Comparison of ENCODE assay signal across 23 cellular contexts in genomic region chr11:131248588-131248987, GRCh38.
"Had no signal": no experiment of that assay in that cellular context is flagged by ENCODE, and none has a peak within 500 bp of the region (broad histone marks: within the 10 kb centered on the region; RNA-seq: fewer than 3 reads in every experiment).

No MANE protein-coding gene starts in this region.

- H3K36me3 Mint-ChIP-seq: activated naive CD8-positive, alpha-beta T cell; immature natural killer cell; WTC11 had no signal

- H3K4me3 ChIP-seq: adrenal gland, body of pancreas, hepatocyte, left ventricle myocardium inferior, thyroid gland, upper lobe of right lung had no signal

- H3K27me3 ChIP-seq: adrenal gland, body of pancreas, thyroid gland had no signal

- H3K79me2 ChIP-seq: hepatocyte, parathyroid adenoma had no signal

- H3K9me3 Mint-ChIP-seq: activated T-helper 2 cell treated with anti-CD3 and anti-CD28 coated beads, Interferon-gamma antibody, Interleukin-2, Interleukin-4, amounts not matched to agents 10 μg/mL and 5 μg/mL and 100 μg/mL, durations not matched to agents 14 hours and 24 hours and 36 hours; stimulated activated naive CD8-positive, alpha-beta T cell treated with anti-CD3 and anti-CD28 coated beads, Interleukin-15, Interleukin-2, amounts not matched to agents 100 ng/mL and 50 ng/mL, for 24 hours; WTC11 had no signal

- H2AFZ ChIP-seq: hepatocyte, parathyroid adenoma had no signal

- H3K4me2 ChIP-seq: hepatocyte had no signal

- H3K9ac ChIP-seq: parathyroid adenoma had no signal

- DNase-seq: activated CD4-positive, alpha-beta T cell treated with anti-CD3 and anti-CD28 coated beads, Interleukin-2, amount 50 U/mL, for 4 hours; activated CD8-positive, alpha-beta memory T cell treated with anti-CD3 and anti-CD28 coated beads for 24 hours; activated CD8-positive, alpha-beta memory T cell treated with anti-CD3 and anti-CD28 coated beads, Interleukin-2, amount 50 U/mL, for 4 hours; activated naive CD4-positive, alpha-beta T cell; activated T-cell treated with anti-CD3 and anti-CD28 coated beads, Interleukin-2, amount 50 U/mL, for 24 hours; adrenal gland; body of pancreas; immature natural killer cell; left ventricle myocardium inferior; right cardiac atrium; stimulated activated CD4-positive, alpha-beta T cell treated with anti-CD3 and anti-CD28 coated beads, Interleukin-12 subunit alpha, Interleukin-12 subunit beta, amount 100 ng/mL, for 4 hours; substantia nigra; T-helper 1 cell; thyroid gland; upper lobe of right lung had no signal

- H3K4me3 Mint-ChIP-seq: activated naive CD8-positive, alpha-beta T cell; activated T-cell treated with anti-CD3 and anti-CD28 coated beads, Interleukin-2, amount 50 U/mL, for 24 hours; immature natural killer cell; nephron; stimulated activated naive CD8-positive, alpha-beta T cell treated with anti-CD3 and anti-CD28 coated beads, Interleukin-15, Interleukin-2, amounts not matched to agents 100 ng/mL and 50 ng/mL, for 24 hours; WTC11 had no signal

- H3K27ac ChIP-seq: adrenal gland, body of pancreas, epithelial cell of prostate, hepatocyte, left ventricle myocardium inferior, parathyroid adenoma, thyroid gland, upper lobe of right lung had no signal

- H3K27ac Mint-ChIP-seq: activated naive CD8-positive, alpha-beta T cell; activated T-cell treated with anti-CD3 and anti-CD28 coated beads, Interleukin-2, amount 50 U/mL, for 24 hours; activated T-helper 2 cell treated with anti-CD3 and anti-CD28 coated beads, Interferon-gamma antibody, Interleukin-2, Interleukin-4, amounts not matched to agents 10 μg/mL and 5 μg/mL and 100 μg/mL, durations not matched to agents 14 hours and 24 hours and 36 hours; immature natural killer cell; nephron; stimulated activated naive CD8-positive, alpha-beta T cell treated with anti-CD3 and anti-CD28 coated beads, Interleukin-15, Interleukin-2, amounts not matched to agents 100 ng/mL and 50 ng/mL, for 24 hours; WTC11 had no signal

- H3K4me1 ChIP-seq: adrenal gland, body of pancreas, left ventricle myocardium inferior, parathyroid adenoma, upper lobe of right lung had no signal

- H3K9me3 ChIP-seq: adrenal gland, body of pancreas, left ventricle myocardium inferior, thyroid gland, upper lobe of right lung had no signal

- ATAC-seq: body of pancreas, right cardiac atrium, upper lobe of right lung, WTC11 had no signal

- H3K4me1 Mint-ChIP-seq: immature natural killer cell had no signal

- H3K36me3 ChIP-seq: adrenal gland, left ventricle myocardium inferior, thyroid gland, upper lobe of right lung had no signal
